Comparison of ENCODE assay signal across 10 cellular contexts in the genomic region with DNA sequence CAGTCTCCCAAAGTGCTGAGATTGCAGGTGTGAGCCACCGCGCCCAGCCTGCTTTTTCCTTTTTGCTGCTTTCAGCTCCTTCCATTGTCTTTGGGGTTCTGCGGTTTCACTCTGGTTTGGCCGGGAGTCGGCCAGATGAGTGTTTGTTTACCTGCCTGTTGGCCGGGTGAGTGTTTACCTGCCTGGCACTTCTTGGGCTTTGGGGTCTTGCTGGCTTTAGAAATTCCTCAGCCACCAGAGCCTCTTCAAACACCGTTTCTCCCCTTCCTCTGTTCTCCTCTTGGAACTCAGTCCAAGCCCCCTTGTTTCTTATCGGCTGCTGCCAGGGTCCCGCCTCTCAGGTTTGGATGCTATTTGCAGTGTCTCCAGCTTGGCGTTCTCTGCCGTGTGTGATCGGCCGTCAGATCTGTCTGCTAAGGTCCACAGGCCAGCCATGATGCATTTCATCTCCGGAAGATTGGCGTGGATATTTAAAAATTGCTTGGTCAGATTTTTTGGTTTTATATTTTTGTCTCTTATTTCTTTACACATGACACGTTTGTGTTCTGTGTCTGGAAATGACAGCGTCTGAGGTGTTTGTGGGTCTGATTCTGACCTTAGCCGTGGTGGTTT. TPM values are rescaled to one million over a fixed set of nuclear protein-coding genes. Genes with fewer than 3 reads are reported as not detected.
DNase-seq lines count a peak whose midpoint lies in the region; ATAC-seq and TF ChIP-seq lines count a peak whose summit lies in the region.
"Had no signal": no experiment of that assay in that cellular context is flagged by ENCODE, and none has a peak within 500 bp of the region (broad histone marks: within the 10 kb centered on the region; RNA-seq: fewer than 3 reads in every experiment).

No MANE protein-coding gene starts in this region.

- peak overlapping the region; percentile 7 for H3K4me3 Mint-ChIP-seq in CD4-positive, alpha-beta T cell

- peaks cover 37% of the 10 kb centered on the region for H3K36me3 Mint-ChIP-seq in CD4-positive, alpha-beta T cell (ENCODE audit: low read depth)

- POLR2A ChIA-PET in CD4-positive, alpha-beta T cell (lab: Charles Lee), result interaction anchor here (1.1 to 1.4 kb wide), 2 partner anchors 22 to 97 kb away, joined by 3 to 5 read pairs; no protein-coding TSS in a partner anchor

- peaks cover 3% of the 10 kb centered on the region for H3K9me3 Mint-ChIP-seq in CD4-positive, alpha-beta T cell

- ATAC-seq in CD4-positive, alpha-beta T cell (ENCODE audit: poor library complexity), result peak; percentile 6
- peak; percentile 53 for ATAC-seq in left lobe of liver
- no peak for ATAC-seq in HG03045 (IDR thresholded peaks at IDR 0.05; ENCODE audit: unreplicated experiment)

- H3K4me1 Mint-ChIP-seq in CD4-positive, alpha-beta T cell (ENCODE audit: low read depth), result peaks cover 13% of the 10 kb centered on the region

- H3K27me3 ChIP-seq in CD4-positive, alpha-beta T cell (ENCODE audit: control insufficient read depth, insufficient read depth, low read length), result no peaks in the 10 kb centered on the region

- peak overlapping the region; percentile 85 for H3K27ac Mint-ChIP-seq in CD4-positive, alpha-beta T cell

- no peak overlapping the region for H3K27ac ChIP-seq in CD4-positive, alpha-beta T cell (ENCODE audit: low read depth, low read length)
- H3K27ac ChIP-seq in VCaP, result peak overlapping the region; percentile 80

- DNase-seq in CD4-positive, alpha-beta T cell, result peak in 1 of 10 experiments; percentile 28
- DNase-seq in D341Med (ENCODE audit: low spot score) (peak; percentile 5), left lobe of liver (ENCODE audit: low spot score) (no peak), NOMO-1 (lab: John Stamatoyannopoulos, UW; ENCODE audit: unreplicated experiment in 2 of 2) (no peak), DMS 273 treated with DMSO at 0.1 percent for 48 hours (lab: John Stamatoyannopoulos, UW) (no peak)
- DNase-seq: NCI-H1694 treated with DMSO at 0.1 percent for 48 hours had no signal

- no peak for TF ChIP-seq CTCF in CD4-positive, alpha-beta T cell (IDR thresholded peaks at IDR 0.05)
- no peak for TF ChIP-seq CTCF in VCaP (conservative IDR thresholded peaks at IDR 0.05)

- CTCF ChIA-PET in CD4-positive, alpha-beta T cell (lab: Charles Lee), result interaction anchor here (1.2 to 2.3 kb wide), 4 partner anchors 26 to 98 kb away, joined by 3 to 7 read pairs (median 6); a partner anchor contains a TSS

- H3K9me3 ChIP-seq in CD4-positive, alpha-beta T cell (ENCODE audit: control insufficient read depth, low read length), result no peaks in the 10 kb centered on the region

- intact Hi-C loops in CD4-positive, alpha-beta T cell (cut with DNase I, micrococcal nuclease), result no loop called here

- H3K27me3 Mint-ChIP-seq in CD4-positive, alpha-beta T cell, result no peaks in the 10 kb centered on the region

RNA-seq across cellular contexts. Expression of a gene that starts 14.2 kb away (rescaled TPM):
- total RNA-seq in CD4-positive, alpha-beta T cell, result 1 to 10 TPM; 1.5 to 1.9 TPM
- 0.55 TPM for total RNA-seq in left lobe of liver
- total RNA-seq: endothelial cell of umbilical vein, smooth muscle cell had no signal

RNA-seq across cellular contexts. Expression of a gene that starts 28.0 kb away (rescaled TPM):
- 10 to 100 TPM; 27.6 to 30.6 TPM for total RNA-seq in CD4-positive, alpha-beta T cell
- total RNA-seq in left lobe of liver, result 45.5 TPM

RNA-seq across cellular contexts. Expression of a gene that starts 46.6 kb away (rescaled TPM):
- total RNA-seq in CD4-positive, alpha-beta T cell, result 1 to 10 TPM; 4.3 to 6.8 TPM
- total RNA-seq in left lobe of liver, result 109 TPM
- total RNA-seq: endothelial cell of umbilical vein, smooth muscle cell had no signal

Comparison
In these comparisons a context has a peak if more than half of its experiments do, and no peak if none do; other contexts are left out.
1. RNA of a gene that starts 46.6 kb away (total RNA-seq): 109 TPM in left lobe of liver (single experiment); 4.3 to 6.8 TPM in CD4-positive, alpha-beta T cell; every median in the first group is over 10 times any median in the second.